15 cellular contexts compared by ENCODE assay signal in genomic region chr10:116470071-116470470, GRCh38. TPM values are rescaled to one million over a fixed set of nuclear protein-coding genes. Genes with fewer than 3 reads are reported as not detected.
DNase-seq lines count a peak whose midpoint lies in the region; ATAC-seq and TF ChIP-seq lines count a peak whose summit lies in the region.
"Had no signal": no experiment of that assay in that cellular context is flagged by ENCODE, and none has a peak within 500 bp of the region (broad histone marks: within the 10 kb centered on the region; RNA-seq: fewer than 3 reads in every experiment).

No MANE protein-coding gene starts in this region.

- 46% methylated on average over 4 of the region's 4 CpGs for WGBS in SK-N-SH (ENCODE audit: low lambda C conversion rate)
- no CpG with 5 or more reads among the region's 4 CpGs for WGBS in neuronal stem cell (ENCODE audit: extremely low coverage in 2 of 2, insufficient read length in 2 of 2, insufficient replicate concordance in 1 of 2), 2 donors

- no peak overlapping the region for H3K4ac ChIP-seq in neuronal stem cell (ENCODE audit: low read length)

- H3K9me3 ChIP-seq in SK-N-SH (no peaks in the 10 kb centered on the region), neuronal stem cell (replicated peaks in 1 of 2; ENCODE audit: control insufficient read depth in 2 of 2, insufficient read depth in 1 of 2, low read depth in 1 of 2, low read length in 2 of 2) (no peaks in the 10 kb centered on the region)
- H3K9me3 ChIP-seq: BLaER1 treated with 17β-estradiol and CSF1 and Interleukin-3, amounts not matched to agents 10 nM and 100 nM had no signal

- H3K27me3 ChIP-seq in SK-N-SH (ENCODE audit: insufficient read depth) (no peaks in the 10 kb centered on the region), neuronal stem cell (ENCODE audit: control insufficient read depth in 3 of 3, insufficient read depth in 3 of 3, low read depth in 1 of 3, low read length in 3 of 3) (no peaks in the 10 kb centered on the region)
- H3K27me3 ChIP-seq: BLaER1 treated with 17β-estradiol and CSF1 and Interleukin-3, amounts not matched to agents 10 nM and 100 nM had no signal

- H3K9me2 ChIP-seq in SK-N-SH, result 0 out of 2 replicates have a peak, but pooled peaks cover 3% of the 10 kb centered on the region

- H3K79me1 ChIP-seq in neuronal stem cell (ENCODE audit: low read depth, low read length), result no peaks in the 10 kb centered on the region

- H2BK120ac ChIP-seq in neuronal stem cell (ENCODE audit: low read depth, low read length), result no peak overlapping the region

- H3K4me2 ChIP-seq in SK-N-SH, result no peak overlapping the region
- no peak overlapping the region for H3K4me2 ChIP-seq in neuronal stem cell (ENCODE audit: insufficient read depth, low read length, poor library complexity, severe bottlenecking)
- H3K4me2 ChIP-seq: BLaER1 treated with 17β-estradiol and CSF1 and Interleukin-3, amounts not matched to agents 10 nM and 100 nM had no signal

- H3K18ac ChIP-seq in neuronal stem cell (ENCODE audit: low read length), result no peak overlapping the region

- H3K27ac ChIP-seq in SK-N-SH (ENCODE audit: low read depth in 2 of 2, low read length in 1 of 2), result no peak overlapping the region
- H3K27ac ChIP-seq in neuronal stem cell (replicated peaks; ENCODE audit: low read length), result no peak overlapping the region
- H3K27ac ChIP-seq: BLaER1 treated with 17β-estradiol and CSF1 and Interleukin-3, amounts not matched to agents 10 nM and 100 nM had no signal

- ATAC-seq in SK-N-SH treated with all-trans-retinoic acid at 6 μM for 48 hours, result no peak
- ATAC-seq in HG02763 (IDR thresholded peaks at IDR 0.05; ENCODE audit: unreplicated experiment), result no peak
- ATAC-seq: PC-3 had no signal

- H4K91ac ChIP-seq in neuronal stem cell (ENCODE audit: low read depth, low read length, poor library complexity), result no peak overlapping the region

- H4K8ac ChIP-seq in neuronal stem cell (ENCODE audit: low read depth, low read length), result peak overlapping the region; percentile 72

- TF ChIP-seq CTCF in SK-N-SH (IDR thresholded peaks at IDR 0.05), result no peak

- H4K20me1 ChIP-seq in SK-N-SH (ENCODE audit: insufficient read depth), result no peaks in the 10 kb centered on the region
- H4K20me1 ChIP-seq: BLaER1 treated with 17β-estradiol and CSF1 and Interleukin-3, amounts not matched to agents 10 nM and 100 nM had no signal

- H3K36me3 ChIP-seq in SK-N-SH (replicated peaks in 1 of 2; ENCODE audit: control insufficient read depth in 1 of 2, insufficient read depth in 2 of 2, low read length in 1 of 2) (no peaks in the 10 kb centered on the region), neuronal stem cell (replicated peaks in 1 of 2; ENCODE audit: control insufficient read depth in 2 of 2, insufficient read depth in 2 of 2, low read length in 2 of 2) (no peaks in the 10 kb centered on the region)
- H3K36me3 ChIP-seq: BLaER1 treated with 17β-estradiol and CSF1 and Interleukin-3, amounts not matched to agents 10 nM and 100 nM had no signal

- H2AFZ ChIP-seq in SK-N-SH (ENCODE audit: low read depth) (peak overlapping the region; percentile 27; the same call in 1 of the 2 replicates), neuronal stem cell (ENCODE audit: low read length) (peak overlapping the region; percentile 36)

- no peaks in the 10 kb centered on the region; the same call in 1 of the 2 replicates for H3K79me2 ChIP-seq in SK-N-SH (ENCODE audit: insufficient read depth)

- TF ChIP-seq POLR2A in erythroblast (IDR thresholded peaks at IDR 0.05; ENCODE audit: low read length), result no peak

- POLR2A ChIA-PET in SK-N-SH (lab: Yijun Ruan, JAX), result interaction anchor here (0.6 kb wide), 1 partner anchor 162 kb away, joined by 4 read pairs; no protein-coding TSS in a partner anchor

- H3K4me1 ChIP-seq in SK-N-SH (ENCODE audit: control insufficient read depth in 1 of 2, insufficient read depth in 2 of 2, low read depth in 1 of 2, low read length in 1 of 2) (no peaks in the 10 kb centered on the region), neuronal stem cell (ENCODE audit: control insufficient read depth in 2 of 2, insufficient read depth in 1 of 2, low read depth in 1 of 2, low read length in 2 of 2) (no peaks in the 10 kb centered on the region)

- no peak overlapping the region for H2BK12ac ChIP-seq in neuronal stem cell (ENCODE audit: low read length)

- no peak for TF ChIP-seq RAD21 in SK-N-SH (IDR thresholded peaks at IDR 0.05; ENCODE audit: low read length)

- TF ChIP-seq EP300 in SK-N-SH (IDR thresholded peaks at IDR 0.05; ENCODE audit: borderline replicate concordance in 1 of 2, low read depth in 1 of 2, low read length in 1 of 2), result no peak

- DNase-seq in SK-N-SH, result no peak
- peak; percentile 12 for DNase-seq in OCI-M1 (lab: John Stamatoyannopoulos, UW)
- DNase-seq in erythroblast (lab: John Stamatoyannopoulos, UW), result peak; percentile 8 to 41
- DNase-seq in neuronal stem cell (ENCODE audit: low spot score), result no peak
- no peak for DNase-seq in NCI-H187 (lab: John Stamatoyannopoulos, UW)
- no peak for DNase-seq in NCI-H2107 (lab: John Stamatoyannopoulos, UW)
- DNase-seq: DMS 273 treated with DMSO at 0.1 percent for 48 hours; NCI-H1436; NCI-H345; NK-92 treated with Interleukin-12 subunit alpha and Interleukin-12 subunit beta, amount 100 ng/mL, for 24 hours had no signal

- H3K4me3 ChIP-seq in SK-N-SH (ENCODE audit: low read depth in 2 of 2, low read length in 1 of 2) (no peak overlapping the region), neuronal stem cell (ENCODE audit: low read length in 2 of 2) (no peak overlapping the region)
- H3K4me3 ChIP-seq: BLaER1 treated with 17β-estradiol and CSF1 and Interleukin-3, amounts not matched to agents 10 nM and 100 nM; GM12878 had no signal

- H3K14ac ChIP-seq in neuronal stem cell (ENCODE audit: low read length), result no peak overlapping the region

- H3F3A ChIP-seq in SK-N-SH (replicated peaks; ENCODE audit: insufficient read depth), result peaks cover 4% of the 10 kb centered on the region

- H3K23ac ChIP-seq in neuronal stem cell (ENCODE audit: low read depth, low read length, poor library complexity), result no peak overlapping the region

- H2BK5ac ChIP-seq in neuronal stem cell (ENCODE audit: low read length), result no peak overlapping the region

- H2AK5ac ChIP-seq in neuronal stem cell (ENCODE audit: low read depth, low read length), result no peak overlapping the region

- H3K9ac ChIP-seq in SK-N-SH, result no peak overlapping the region
- no peak overlapping the region for H3K9ac ChIP-seq in neuronal stem cell (ENCODE audit: low read depth, low read length, poor library complexity)
- H3K9ac ChIP-seq: BLaER1 treated with 17β-estradiol and CSF1 and Interleukin-3, amounts not matched to agents 10 nM and 100 nM had no signal

- CTCF ChIA-PET in SK-N-SH (lab: Yijun Ruan, JAX), result interaction anchor here (1.9 kb wide), 1 partner anchor 10 kb away, joined by 6 read pairs; no protein-coding TSS in a partner anchor

- H2BK15ac ChIP-seq in neuronal stem cell (ENCODE audit: low read length), result no peak overlapping the region

TF ChIP-seq in SK-N-SH, 30 proteins besides CTCF, POLR2A, EP300 and RAD21 (continues in another document):
- no peak for TF ChIP-seq FOXM1 (IDR thresholded peaks at IDR 0.05; ENCODE audit: low read depth)
- no peak for TF ChIP-seq PBX3 (IDR thresholded peaks at IDR 0.05)
- TF ChIP-seq FOSL2 (IDR thresholded peaks at IDR 0.05; ENCODE audit: borderline replicate concordance, low read depth), result no peak
- no peak for TF ChIP-seq SIN3A (IDR thresholded peaks at IDR 0.05; ENCODE audit: borderline replicate concordance, low read depth, low read length)
- no peak for TF ChIP-seq CHD2 (IDR thresholded peaks at IDR 0.05; ENCODE audit: low read length, partially characterized antibody)
- no peak for TF ChIP-seq RCOR1 (IDR thresholded peaks at IDR 0.05; ENCODE audit: low read length)

TF ChIP-seq in SK-N-SH treated with all-trans-retinoic acid at 6 μM for 48 hours, 23 proteins besides CTCF, POLR2A, EP300 and RAD21:
- TF ChIP-seq ZC3H10 (CRISPR knock-in tag; IDR thresholded peaks at IDR 0.05), result no peak
- no peak for TF ChIP-seq TOX (CRISPR knock-in tag; IDR thresholded peaks at IDR 0.05; ENCODE audit: borderline replicate concordance)
- TF ChIP-seq CSRNP3 (CRISPR knock-in tag; IDR thresholded peaks at IDR 0.05), result no peak
- no peak for TF ChIP-seq PPARA (CRISPR knock-in tag; IDR thresholded peaks at IDR 0.05; ENCODE audit: borderline replicate concordance)
TF ChIP-seq in SK-N-SH treated with all-trans-retinoic acid at 6 μM for 48 hours: peak in this region for 0.

RNA-seq across cellular contexts. Expression of gene PNLIPRP3, which starts 42.4 kb away (rescaled TPM):
- not detected in 2 replicates for polyA plus RNA-seq in SK-N-SH (2012; rRNA removed)
- polyA plus RNA-seq in SK-N-SH (2012; cell fraction: cytosol; rRNA removed), result not detected in 2 replicates
- not detected in 2 replicates for polyA plus RNA-seq in SK-N-SH (2012; cell fraction: nucleus; rRNA removed)
- not detected for polyA plus RNA-seq in neuronal stem cell (2013, experiment 1 of 2)
- not detected for polyA plus RNA-seq in neuronal stem cell (2013, experiment 2 of 2)

Comparison
In these comparisons a context has a peak if more than half of its experiments do, and no peak if none do; other contexts are left out.
1. DNase-seq: peak in OCI-M1 (single experiment) and erythroblast (2 of 2); none in SK-N-SH (single experiment), neuronal stem cell (single experiment), NCI-H187 (0 of 2) and NCI-H2107 (single experiment).